ENCODE assay signal across 27 cellular contexts in genomic region chr19:18145391-18145999, GRCh38.
"Had no signal": no experiment of that assay in that cellular context is flagged by ENCODE, and none has a peak within 500 bp of the region (broad histone marks: within the 10 kb centered on the region; RNA-seq: fewer than 3 reads in every experiment).

No MANE protein-coding gene starts in this region.

- H3K4me3 ChIP-seq: adrenal gland, ascending aorta, body of pancreas, SK-N-MC had no signal

- H3K27ac Mint-ChIP-seq: activated B cell treated with CpG ODN at 0.5 μM for 24 hours; activated CD4-positive, alpha-beta memory T cell treated with anti-CD3 and anti-CD28 coated beads, Interleukin-2, amount 10 ng/mL, durations not matched to agents 7 days and 5 days; activated T-helper 2 cell treated with anti-CD3 and anti-CD28 coated beads, Interferon-gamma antibody, Interleukin-2, Interleukin-4, amounts not matched to agents 10 μg/mL and 5 μg/mL and 100 μg/mL, durations not matched to agents 14 hours and 24 hours and 36 hours had no signal

- H3K4me3 Mint-ChIP-seq: activated B cell treated with CpG ODN at 0.5 μM for 24 hours; activated CD4-positive, alpha-beta memory T cell treated with anti-CD3 and anti-CD28 coated beads, Interleukin-2, amount 10 ng/mL, durations not matched to agents 7 days and 5 days; activated naive CD8-positive, alpha-beta T cell treated with anti-CD3 and anti-CD28 coated beads, Interleukin-2, amount 10 ng/mL, durations not matched to agents 7 days and 5 days had no signal

- H3K27me3 Mint-ChIP-seq: activated B cell treated with CpG ODN at 0.5 μM for 24 hours; activated CD4-positive, alpha-beta memory T cell treated with anti-CD3 and anti-CD28 coated beads, Interleukin-2, amount 10 ng/mL, durations not matched to agents 7 days and 5 days; activated naive CD8-positive, alpha-beta T cell treated with anti-CD3 and anti-CD28 coated beads, Interleukin-2, amount 10 ng/mL, durations not matched to agents 7 days and 5 days had no signal

- H3K4me1 Mint-ChIP-seq: activated B cell treated with CpG ODN at 0.5 μM for 24 hours; activated naive CD8-positive, alpha-beta T cell treated with anti-CD3 and anti-CD28 coated beads, Interleukin-2, amount 10 ng/mL, durations not matched to agents 7 days and 5 days had no signal

- H3K27me3 ChIP-seq: adrenal gland, ascending aorta, body of pancreas had no signal

- H3K9me3 Mint-ChIP-seq: activated B cell treated with CpG ODN at 0.5 μM for 24 hours; activated CD4-positive, alpha-beta memory T cell treated with anti-CD3 and anti-CD28 coated beads, Interleukin-2, amount 10 ng/mL, durations not matched to agents 7 days and 5 days; activated naive CD8-positive, alpha-beta T cell treated with anti-CD3 and anti-CD28 coated beads, Interleukin-2, amount 10 ng/mL, durations not matched to agents 7 days and 5 days; activated T-helper 2 cell treated with anti-CD3 and anti-CD28 coated beads, Interferon-gamma antibody, Interleukin-2, Interleukin-4, amounts not matched to agents 10 μg/mL and 5 μg/mL and 100 μg/mL, durations not matched to agents 14 hours and 24 hours and 36 hours had no signal

- H3K9me3 ChIP-seq: adrenal gland, ascending aorta, body of pancreas had no signal

- ATAC-seq: body of pancreas, Panc1, Right ventricle myocardium inferior had no signal

- H3K4me1 ChIP-seq: adrenal gland, ascending aorta, body of pancreas had no signal

- DNase-seq: activated B cell treated with CpG ODN at 0.5 μM for 24 hours; activated CD4-positive, alpha-beta memory T cell treated with anti-CD3 and anti-CD28 coated beads, Interleukin-2, amount 10 ng/mL, durations not matched to agents 7 days and 5 days; activated CD4-positive, alpha-beta T cell treated with anti-CD3 and anti-CD28 coated beads, Interleukin-2, amount 50 U/mL, for 1 hour; activated naive CD4-positive, alpha-beta T cell treated with anti-CD3 and anti-CD28 coated beads, Interleukin-2, amount 50 U/mL, for 16 hours; activated naive CD8-positive, alpha-beta T cell treated with anti-CD3 and anti-CD28 coated beads, Interleukin-2, amount 10 ng/mL, durations not matched to agents 7 days and 5 days; activated T-cell treated with anti-CD3 and anti-CD28 coated beads for 4 hours; activated T-cell treated with anti-CD3 and anti-CD28 coated beads, Interleukin-2, amount 50 U/mL, for 48 hours; adrenal gland; body of pancreas; central memory CD4-positive, alpha-beta T cell; NCI-H1092; NCI-H1417 treated with DMSO at 0.1 percent for 48 hours; NCI-H1694; NCI-H2029; NCI-H345; NCI-H510A treated with DMSO at 0.1 percent for 48 hours; NCI-H69; NK-92 treated with Interleukin-12 subunit alpha and Interleukin-12 subunit beta, amount 100 ng/mL, for 24 hours; OCI-M1; RPMI8226; SW 1271 had no signal

- H3K27ac ChIP-seq: adrenal gland, ascending aorta, body of pancreas, KMS-11, SK-N-MC had no signal
